In the genomic region with DNA sequence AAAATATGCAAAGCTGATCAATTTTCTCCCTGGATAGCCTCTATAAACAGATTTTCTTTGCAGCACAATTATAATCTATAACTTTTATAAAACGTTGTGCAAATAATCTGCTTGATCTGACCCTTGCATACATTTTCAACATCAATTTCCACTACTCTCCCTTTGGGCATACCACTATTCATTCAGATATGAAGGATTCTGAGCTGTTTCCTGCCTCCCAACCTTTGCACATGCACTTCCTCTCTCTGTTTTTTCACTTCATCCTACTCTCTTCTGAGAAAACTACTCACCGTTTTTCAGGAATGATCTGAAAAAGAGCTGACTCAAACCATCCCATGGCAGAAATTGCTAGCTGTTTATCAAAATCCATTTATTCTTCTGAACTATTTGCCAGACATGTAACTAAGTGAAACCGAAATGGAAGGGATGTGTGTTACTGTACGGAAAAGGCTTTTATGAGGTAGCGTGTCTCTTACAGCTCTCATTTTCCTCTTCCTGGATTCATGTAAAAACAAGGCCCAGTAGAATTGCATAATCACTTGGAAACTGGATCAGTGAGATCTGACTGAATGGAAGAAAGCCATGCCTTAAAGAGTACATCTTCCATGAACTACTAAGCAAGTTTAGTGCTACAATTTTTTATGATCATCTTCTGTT, we compare ENCODE assay signal across 23 cellular contexts.
A peak's percentile ranks its signal among the peaks of the same experiment; 100 is the strongest.
DNase-seq lines count a peak whose midpoint lies in the region; ATAC-seq lines count a peak whose summit lies in the region.
"Had no signal": no experiment of that assay in that cellular context is flagged by ENCODE, and none has a peak within 500 bp of the region (broad histone marks: within the 10 kb centered on the region; RNA-seq: fewer than 3 reads in every experiment).

No MANE protein-coding gene starts in this region.

- ATAC-seq in HG03280 (IDR thresholded peaks at IDR 0.05; ENCODE audit: unreplicated experiment): no peak
- ATAC-seq: GM12878, lower lobe of right lung had no signal

- H3K9me3 ChIP-seq in adipocyte (ENCODE audit: control insufficient read depth, low read length): no peaks in the 10 kb centered on the region
- H3K9me3 ChIP-seq: lower lobe of right lung, MG63, upper lobe of left lung had no signal

- no peaks in the 10 kb centered on the region for H3K36me3 Mint-ChIP-seq in activated CD4-positive, alpha-beta memory T cell treated with anti-CD3 and anti-CD28 coated beads, Interleukin-2, amount 10 ng/mL, durations not matched to agents 7 days and 5 days (ENCODE audit: low read depth)
- H3K36me3 Mint-ChIP-seq: CD14-positive monocyte had no signal

- peak overlapping the region; percentile 52 for H3K9ac ChIP-seq in adipocyte (ENCODE audit: low read length)

- POLR2A ChIA-PET in activated CD4-positive, alpha-beta memory T cell treated with anti-CD3 and anti-CD28 coated beads, Interleukin-2, amount 10 ng/mL, durations not matched to agents 7 days and 5 days (lab: Charles Lee): no interaction called here

- H3K27ac ChIP-seq in epithelial cell of prostate: peak overlapping the region; percentile 62
- H3K27ac ChIP-seq: cardiac muscle cell, lower lobe of right lung, upper lobe of left lung had no signal

- H3K36me3 ChIP-seq in adipocyte (ENCODE audit: control insufficient read depth, insufficient read depth, low read length, severe bottlenecking): no peaks in the 10 kb centered on the region
- H3K36me3 ChIP-seq: cardiac muscle cell, lower lobe of right lung, MG63, upper lobe of left lung had no signal

- CTCF ChIA-PET in activated CD4-positive, alpha-beta memory T cell treated with anti-CD3 and anti-CD28 coated beads, Interleukin-2, amount 10 ng/mL, durations not matched to agents 7 days and 5 days (lab: Charles Lee): no interaction called here

- DNase-seq in HPDE6-E6E7 (ENCODE audit: extremely low spot score) (peak; percentile 4), adipocyte (ENCODE audit: low read depth) (no peak), epithelial cell of prostate (ENCODE audit: low read depth, low spot score) (peak; percentile 75), skeletal muscle cell (ENCODE audit: low read depth) (peak; percentile 19), RKO (ENCODE audit: low spot score) (no peak)
- DNase-seq in activated CD4-positive, alpha-beta memory T cell treated with anti-CD3 and anti-CD28 coated beads, Interleukin-2, amount 10 ng/mL, durations not matched to agents 7 days and 5 days: no peak
- DNase-seq: activated CD4-positive, alpha-beta T cell treated with anti-CD3 and anti-CD28 coated beads, Interleukin-2, amount 50 U/mL, for 4 hours; activated naive CD4-positive, alpha-beta T cell treated with anti-CD3 and anti-CD28 coated beads, Interleukin-2, amount 50 U/mL, for 16 hours; cortex of kidney; EL; lower lobe of right lung; MG63; NCI-H1105 treated with DMSO at 0.1 percent for 48 hours; NCI-H2029 treated with DMSO at 0.1 percent for 48 hours; NCI-H774; stimulated activated CD4-positive, alpha-beta T cell treated with anti-CD3 and anti-CD28 coated beads, Interleukin-2, amount 100 ng/mL, for 48 hours; upper lobe of left lung had no signal

- no peak overlapping the region for H3K4me3 Mint-ChIP-seq in activated CD4-positive, alpha-beta memory T cell treated with anti-CD3 and anti-CD28 coated beads, Interleukin-2, amount 10 ng/mL, durations not matched to agents 7 days and 5 days
- H3K4me3 Mint-ChIP-seq: activated T-helper 1 cell treated with anti-CD3 and anti-CD28 coated beads, Interleukin-12 subunit alpha, Interleukin-12 subunit beta, Interleukin-2, Interleukin-4 antibody, amounts not matched to agents 30 ng/mL and 10 ng/mL and 1 ng/mL, durations not matched to agents 14 hours and 24 hours and 36 hours; CD14-positive monocyte; nephron had no signal

- H3K4me1 Mint-ChIP-seq in activated CD4-positive, alpha-beta memory T cell treated with anti-CD3 and anti-CD28 coated beads, Interleukin-2, amount 10 ng/mL, durations not matched to agents 7 days and 5 days: no peaks in the 10 kb centered on the region
- H3K4me1 Mint-ChIP-seq: CD14-positive monocyte, nephron had no signal

- no peaks in the 10 kb centered on the region for H3K27me3 Mint-ChIP-seq in activated CD4-positive, alpha-beta memory T cell treated with anti-CD3 and anti-CD28 coated beads, Interleukin-2, amount 10 ng/mL, durations not matched to agents 7 days and 5 days

- H3K27ac Mint-ChIP-seq in activated CD4-positive, alpha-beta memory T cell treated with anti-CD3 and anti-CD28 coated beads, Interleukin-2, amount 10 ng/mL, durations not matched to agents 7 days and 5 days: no peak overlapping the region
- H3K27ac Mint-ChIP-seq: activated T-helper 1 cell treated with anti-CD3 and anti-CD28 coated beads, Interleukin-12 subunit alpha, Interleukin-12 subunit beta, Interleukin-2, Interleukin-4 antibody, amounts not matched to agents 30 ng/mL and 10 ng/mL and 1 ng/mL, durations not matched to agents 14 hours and 24 hours and 36 hours; CD14-positive monocyte; nephron had no signal

- H3K4me3 ChIP-seq in adipocyte (ENCODE audit: low read length) (peak overlapping the region; percentile 40), skeletal muscle cell (ENCODE audit: low read depth, low read length) (no peak overlapping the region)
- H3K4me3 ChIP-seq: cardiac muscle cell, GM12878, lower lobe of right lung, MG63, upper lobe of left lung had no signal

- H3K9me3 Mint-ChIP-seq in activated CD4-positive, alpha-beta memory T cell treated with anti-CD3 and anti-CD28 coated beads, Interleukin-2, amount 10 ng/mL, durations not matched to agents 7 days and 5 days: peaks cover 8% of the 10 kb centered on the region

- peaks cover 6% of the 10 kb centered on the region for H3K4me1 ChIP-seq in adipocyte (ENCODE audit: control insufficient read depth, insufficient read depth, low read length)
- H3K4me1 ChIP-seq: lower lobe of right lung, upper lobe of left lung had no signal

- no peaks in the 10 kb centered on the region for H3K27me3 ChIP-seq in adipocyte (replicated peaks; ENCODE audit: control insufficient read depth, insufficient read depth, low read length)
- H3K27me3 ChIP-seq: cardiac muscle cell, MG63, upper lobe of left lung had no signal

Comparison
In these comparisons a context has a peak if more than half of its experiments do, and no peak if none do; other contexts are left out.
1. DNase-seq: peak in HPDE6-E6E7 (single experiment), epithelial cell of prostate (single experiment) and skeletal muscle cell (single experiment); none in adipocyte (single experiment), activated CD4-positive, alpha-beta memory T cell treated with anti-CD3 and anti-CD28 coated beads, Interleukin-2, amount 10 ng/mL, durations not matched to agents 7 days and 5 days (single experiment) and RKO (single experiment).